ENCODE assay signal across 8 cellular contexts in genomic region chr13:76885203-76886004, GRCh38. TPM values are rescaled to one million over a fixed set of nuclear protein-coding genes. Genes with fewer than 3 reads are reported as not detected.
A peak's percentile ranks its signal among the peaks of the same experiment; 100 is the strongest.
DNase-seq lines count a peak whose midpoint lies in the region; ATAC-seq and TF ChIP-seq lines count a peak whose summit lies in the region.

No MANE protein-coding gene starts in this region.

- H3K9me3 ChIP-seq in trophoblast cell (ENCODE audit: insufficient read depth, low read depth, low read length) (no peaks in the 10 kb centered on the region), uterus (no peaks in the 10 kb centered on the region)

- TF ChIP-seq POLR2A in uterus (IDR thresholded peaks at IDR 0.05) = peak in 1 of 2 donors; percentile 23

- DNase-seq in DMS153 (lab: John Stamatoyannopoulos, UW) = peak; percentile 68
- peak; percentile 66 for DNase-seq in HT1080 (ENCODE audit: low read depth)
- DNase-seq in SK-N-DZ (ENCODE audit: low spot score) = peak; percentile 77
- peak; percentile 72 for DNase-seq in activated naive CD8-positive, alpha-beta T cell treated with anti-CD3 and anti-CD28 coated beads for 36 hours
- peak; percentile 88 for DNase-seq in Right ventricle myocardium superior
- peak in 1 of 2 donors; percentile 64 for DNase-seq in trophoblast cell
- peak; percentile 74 to 77 for DNase-seq in uterus

- H2BK12ac ChIP-seq in trophoblast cell (ENCODE audit: low read length) = peak overlapping the region; percentile 12

- ATAC-seq in GM21367 (IDR thresholded peaks at IDR 0.05; ENCODE audit: unreplicated experiment) (peak; percentile 38), Right ventricle myocardium superior (ENCODE audit: poor library complexity) (peak; percentile 51)

- peak overlapping the region; percentile 60 for H3K18ac ChIP-seq in trophoblast cell (ENCODE audit: low read length)

- H4K8ac ChIP-seq in trophoblast cell (ENCODE audit: low read depth, low read length) = peak overlapping the region; percentile 44

- no peaks in the 10 kb centered on the region for H3K9me3 Mint-ChIP-seq in activated naive CD8-positive, alpha-beta T cell treated with anti-CD3 and anti-CD28 coated beads for 36 hours

- H3K4me2 ChIP-seq in trophoblast cell (ENCODE audit: low read length) = peak overlapping the region; percentile 97

- peak overlapping the region; percentile 54 for H3K4ac ChIP-seq in trophoblast cell (ENCODE audit: low read depth, low read length)

- H3K79me1 ChIP-seq in trophoblast cell (ENCODE audit: low read length) = peaks cover 15% of the 10 kb centered on the region

- intact Hi-C loops in Right ventricle myocardium superior (cut with DNase I) (no loop called here), uterus (cut with DNase I; ENCODE audit: low total_unique reads) (no loop called here)

- peaks cover 0 to 6% of the 10 kb centered on the region in 2 experiments for H3K4me1 ChIP-seq in trophoblast cell (ENCODE audit: control insufficient read depth in 1 of 2, insufficient read depth in 2 of 2, low read length in 2 of 2)
- H3K4me1 ChIP-seq in uterus = peaks cover 0 to 11% of the 10 kb centered on the region in 2 donors

- peak overlapping the region; percentile 96 for H3K4me3 Mint-ChIP-seq in activated naive CD8-positive, alpha-beta T cell treated with anti-CD3 and anti-CD28 coated beads for 36 hours

- peak overlapping the region; percentile 38 for H2BK5ac ChIP-seq in trophoblast cell (ENCODE audit: low read depth, low read length, poor library complexity)

- peak overlapping the region; percentile 14 for H4K12ac ChIP-seq in trophoblast cell (ENCODE audit: low read depth, low read length)

- peak overlapping the region; percentile 90 for H3K9ac ChIP-seq in trophoblast cell (ENCODE audit: low read length)

- H3K27me3 Mint-ChIP-seq in activated naive CD8-positive, alpha-beta T cell treated with anti-CD3 and anti-CD28 coated beads for 36 hours = peaks cover 9% of the 10 kb centered on the region

- H2BK120ac ChIP-seq in trophoblast cell (ENCODE audit: insufficient read depth, low read length, poor library complexity) = peak overlapping the region; percentile 57

- H3K36me3 ChIP-seq in trophoblast cell (ENCODE audit: control insufficient read depth in 1 of 2, insufficient read depth in 2 of 2, low read length in 2 of 2) = no peaks in the 10 kb centered on the region
- no peaks in the 10 kb centered on the region for H3K36me3 ChIP-seq in uterus

- H3K4me1 Mint-ChIP-seq in activated naive CD8-positive, alpha-beta T cell treated with anti-CD3 and anti-CD28 coated beads for 36 hours = peaks cover 38% of the 10 kb centered on the region

- H2AFZ ChIP-seq in trophoblast cell (ENCODE audit: insufficient read depth, low read length, poor library complexity) = peak overlapping the region; percentile 67

- H4K91ac ChIP-seq in trophoblast cell (ENCODE audit: low read depth, low read length) = peak overlapping the region; percentile 64

- H3K27ac Mint-ChIP-seq in activated naive CD8-positive, alpha-beta T cell treated with anti-CD3 and anti-CD28 coated beads for 36 hours = peak overlapping the region; percentile 90

- TF ChIP-seq CTCF in uterus (IDR thresholded peaks at IDR 0.05) = peak; percentile 31 to 52 (median 39)

- peaks cover 12% of the 10 kb centered on the region for H3K79me2 ChIP-seq in trophoblast cell (ENCODE audit: control insufficient read depth, insufficient read depth, low read length, poor library complexity)

- H3K27me3 ChIP-seq in trophoblast cell (ENCODE audit: insufficient read depth, low read length) (no peaks in the 10 kb centered on the region), uterus (no peaks in the 10 kb centered on the region)

- H2AK5ac ChIP-seq in trophoblast cell (ENCODE audit: low read length) = peak overlapping the region; percentile 17

- peaks cover 18% of the 10 kb centered on the region for H3K36me3 Mint-ChIP-seq in activated naive CD8-positive, alpha-beta T cell treated with anti-CD3 and anti-CD28 coated beads for 36 hours

- H3K23ac ChIP-seq in trophoblast cell (ENCODE audit: low read length) = no peak overlapping the region

- peak overlapping the region; percentile 95 for H3K4me3 ChIP-seq in trophoblast cell (ENCODE audit: low read depth, low read length)
- peak overlapping the region; percentile 66 to 88 for H3K4me3 ChIP-seq in uterus

- peak overlapping the region; percentile 81 for H3K27ac ChIP-seq in trophoblast cell (ENCODE audit: low read depth, low read length)
- peak overlapping the region; percentile 94 to 95 for H3K27ac ChIP-seq in uterus

- H3K14ac ChIP-seq in trophoblast cell (ENCODE audit: low read length) = peak overlapping the region; percentile 91

- WGBS in trophoblast cell (ENCODE audit: extremely low coverage, insufficient coverage, insufficient read length) = no CpG with 5 or more reads among the region's 94 CpGs

RNA-seq across cellular contexts. Expression of gene KCTD12, which starts 0.8 kb away (rescaled TPM):
- total RNA-seq in HT1080 (2014; rRNA removed; shearing (Covaris generic)) = 5.6 and 8.4 TPM in 2 replicates
- 5.9 and 7.1 TPM in 2 replicates for polyA plus RNA-seq in HT1080 (2015; cell fraction: cytosol; rRNA removed)
- 4.0 and 4.7 TPM in 2 replicates for polyA plus RNA-seq in HT1080 (2015; cell fraction: nucleus; rRNA removed)
- 25.1 and 26.6 TPM in 2 replicates for polyA plus RNA-seq in SK-N-DZ (2014; cell fraction: cytosol; rRNA removed)
- polyA plus RNA-seq in SK-N-DZ (2014; cell fraction: nucleus; rRNA removed) = 13.5 and 15.6 TPM in 2 replicates
- 10 to 100 TPM; 18.5 to 19.4 TPM for total RNA-seq in activated naive CD8-positive, alpha-beta T cell treated with anti-CD3 and anti-CD28 coated beads for 36 hours
- total RNA-seq in Right ventricle myocardium superior = 34.7 TPM
- 52.2 and 52.5 TPM in 2 replicates for polyA plus RNA-seq in trophoblast cell (2013)
- total RNA-seq in uterus = 100 to 1,000 TPM in 3 of 4 donors, 10 to 100 TPM in 1; 91.5 to 376 (median 127) TPM
